3 cellular contexts compared by ENCODE assay signal in the genomic region with DNA sequence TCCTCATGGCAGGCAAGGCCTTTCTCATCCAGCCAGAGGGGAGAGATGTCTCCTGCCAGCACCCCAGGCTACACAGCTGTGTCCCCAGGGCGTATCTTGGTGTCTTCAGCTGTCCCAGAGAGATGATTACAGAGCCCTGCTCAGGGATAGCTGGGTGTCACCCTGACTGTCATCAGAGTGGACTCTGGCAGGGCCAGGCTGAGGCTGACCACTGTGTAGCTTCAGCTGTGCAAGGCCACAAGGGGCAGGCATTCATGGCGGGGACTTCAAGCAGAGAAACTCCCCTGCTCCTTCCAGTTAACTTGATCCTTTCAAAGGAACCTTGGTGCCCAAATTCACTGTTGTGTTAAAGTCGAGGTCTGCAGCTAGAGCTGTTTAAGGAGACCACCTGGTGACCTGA.
TF ChIP-seq lines count a peak whose summit lies in the region.

No MANE protein-coding gene starts in this region.

TF ChIP-seq in A549, 52 proteins besides CTCF, POLR2A, EP300 and RAD21:
- no peak for TF ChIP-seq NR3C1 (IDR thresholded peaks at IDR 0.05)

TF ChIP-seq in IMR-90, 13 proteins besides CTCF, POLR2A, EP300 and RAD21:
- no peak for TF ChIP-seq FOS (IDR thresholded peaks at IDR 0.05; ENCODE audit: low read depth, low read length)
- TF ChIP-seq NFE2L2 (IDR thresholded peaks at IDR 0.05; ENCODE audit: low read depth, low read length) = no peak
- TF ChIP-seq SMC3 (IDR thresholded peaks at IDR 0.05; ENCODE audit: low read depth, low read length) = no peak
- no peak for TF ChIP-seq RCOR1 (IDR thresholded peaks at IDR 0.05; ENCODE audit: insufficient replicate concordance, low read length)
- TF ChIP-seq, protein P1, sequence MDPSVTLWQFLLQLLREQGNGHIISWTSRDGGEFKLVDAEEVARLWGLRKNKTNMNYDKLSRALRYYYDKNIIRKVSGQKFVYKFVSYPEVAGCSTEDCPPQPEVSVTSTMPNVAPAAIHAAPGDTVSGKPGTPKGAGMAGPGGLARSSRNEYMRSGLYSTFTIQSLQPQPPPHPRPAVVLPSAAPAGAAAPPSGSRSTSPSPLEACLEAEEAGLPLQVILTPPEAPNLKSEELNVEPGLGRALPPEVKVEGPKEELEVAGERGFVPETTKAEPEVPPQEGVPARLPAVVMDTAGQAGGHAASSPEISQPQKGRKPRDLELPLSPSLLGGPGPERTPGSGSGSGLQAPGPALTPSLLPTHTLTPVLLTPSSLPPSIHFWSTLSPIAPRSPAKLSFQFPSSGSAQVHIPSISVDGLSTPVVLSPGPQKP (IDR thresholded peaks at IDR 0.05; ENCODE audit: borderline replicate concordance, low read depth, low read length) = no peak
- TF ChIP-seq MAFK (IDR thresholded peaks at IDR 0.05; ENCODE audit: low read depth, low read length) = no peak
- no peak for TF ChIP-seq MAZ (IDR thresholded peaks at IDR 0.05; ENCODE audit: borderline replicate concordance, low read depth, low read length)
- no peak for TF ChIP-seq RFX5 (IDR thresholded peaks at IDR 0.05; ENCODE audit: low read depth, low read length)
- no peak for TF ChIP-seq MXI1 (IDR thresholded peaks at IDR 0.05; ENCODE audit: borderline replicate concordance, low read depth, low read length)
- TF ChIP-seq, protein P2, sequence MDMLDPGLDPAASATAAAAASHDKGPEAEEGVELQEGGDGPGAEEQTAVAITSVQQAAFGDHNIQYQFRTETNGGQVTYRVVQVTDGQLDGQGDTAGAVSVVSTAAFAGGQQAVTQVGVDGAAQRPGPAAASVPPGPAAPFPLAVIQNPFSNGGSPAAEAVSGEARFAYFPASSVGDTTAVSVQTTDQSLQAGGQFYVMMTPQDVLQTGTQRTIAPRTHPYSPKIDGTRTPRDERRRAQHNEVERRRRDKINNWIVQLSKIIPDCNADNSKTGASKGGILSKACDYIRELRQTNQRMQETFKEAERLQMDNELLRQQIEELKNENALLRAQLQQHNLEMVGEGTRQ (IDR thresholded peaks at IDR 0.05; ENCODE audit: low read depth, low read length) = no peak
- no peak for TF ChIP-seq CHD1 (IDR thresholded peaks at IDR 0.05; ENCODE audit: low read depth, low read length)
- no peak for TF ChIP-seq CEBPB (IDR thresholded peaks at IDR 0.05; ENCODE audit: low read depth, low read length)
- no peak for TF ChIP-seq BHLHE40 (IDR thresholded peaks at IDR 0.05; ENCODE audit: low read depth, low read length)

TF ChIP-seq in H1, 55 proteins besides CTCF, POLR2A, EP300 and RAD21:
- TF ChIP-seq FOSL1 (IDR thresholded peaks at IDR 0.05; ENCODE audit: insufficient read depth, low read depth, low read length) (no peak), GTF2F1 (IDR thresholded peaks at IDR 0.05; ENCODE audit: borderline replicate concordance, low read depth, low read length) (no peak), ASH2L (IDR thresholded peaks at IDR 0.05; ENCODE audit: low read length) (no peak), SP1 (IDR thresholded peaks at IDR 0.05; ENCODE audit: low read depth, low read length) (no peak), TAF1 (IDR thresholded peaks at IDR 0.05; ENCODE audit: low read depth, low read length) (no peak), CBX5 (IDR thresholded peaks at IDR 0.05; ENCODE audit: low read depth, low read length) (no peak), CEBPB (IDR thresholded peaks at IDR 0.05; ENCODE audit: low read depth, low read length) (no peak), JUN (IDR thresholded peaks at IDR 0.05; ENCODE audit: low read depth, low read length) (no peak)
- TF ChIP-seq, protein P3, sequence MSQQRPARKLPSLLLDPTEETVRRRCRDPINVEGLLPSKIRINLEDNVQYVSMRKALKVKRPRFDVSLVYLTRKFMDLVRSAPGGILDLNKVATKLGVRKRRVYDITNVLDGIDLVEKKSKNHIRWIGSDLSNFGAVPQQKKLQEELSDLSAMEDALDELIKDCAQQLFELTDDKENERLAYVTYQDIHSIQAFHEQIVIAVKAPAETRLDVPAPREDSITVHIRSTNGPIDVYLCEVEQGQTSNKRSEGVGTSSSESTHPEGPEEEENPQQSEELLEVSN (IDR thresholded peaks at IDR 0.05) = no peak
TF ChIP-seq in H1: peak in this region for 0.
